In the genomic region with DNA sequence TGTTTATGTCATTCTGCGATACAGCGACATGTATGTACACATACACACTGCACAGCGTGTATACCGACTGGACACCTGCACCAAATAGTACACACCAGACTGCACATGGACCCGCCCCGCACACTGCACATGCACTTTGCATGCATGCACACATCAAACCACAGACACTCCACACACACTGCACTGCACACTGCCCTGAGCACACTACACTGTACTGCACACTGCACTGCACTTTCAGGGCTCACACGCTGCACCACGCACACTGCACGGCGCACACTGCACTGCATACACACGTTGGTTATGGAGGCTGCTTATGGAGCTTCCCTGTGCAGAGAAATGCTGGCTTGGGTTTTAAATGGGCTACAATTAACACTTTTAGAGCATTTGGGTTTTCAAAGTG, we compare ENCODE assay signal across 12 cellular contexts.
DNase-seq lines count a peak whose midpoint lies in the region; ATAC-seq and TF ChIP-seq lines count a peak whose summit lies in the region.
"Had no signal": no experiment of that assay in that cellular context is flagged by ENCODE, and none has a peak within 500 bp of the region (broad histone marks: within the 10 kb centered on the region; RNA-seq: fewer than 3 reads in every experiment).

No MANE protein-coding gene starts in this region.

- no peaks in the 10 kb centered on the region for H3K9me3 ChIP-seq in effector memory CD4-positive, alpha-beta T cell (ENCODE audit: control insufficient read depth, low read length)
- H3K9me3 ChIP-seq: heart left ventricle, Peyer's patch had no signal

- no peak for ATAC-seq in HG02852 (IDR thresholded peaks at IDR 0.05; ENCODE audit: unreplicated experiment)

- peaks cover 35% of the 10 kb centered on the region for H3K27me3 ChIP-seq in effector memory CD4-positive, alpha-beta T cell (replicated peaks; ENCODE audit: control insufficient read depth, insufficient read depth, low read length, poor library complexity, severe bottlenecking)
- H3K27me3 ChIP-seq: Peyer's patch had no signal

- TF ChIP-seq CTCF in GM20000 (IDR thresholded peaks at IDR 0.05; ENCODE audit: extremely low read depth, missing control alignments) (no peak), fibroblast of pulmonary artery (IDR thresholded peaks at IDR 0.05; ENCODE audit: low read length, missing control alignments) (no peak), retinal pigment epithelial cell (conservative IDR thresholded peaks at IDR 0.05; ENCODE audit: low read depth, low read length) (no peak)

- no peak overlapping the region for H3K27ac ChIP-seq in effector memory CD4-positive, alpha-beta T cell (ENCODE audit: insufficient read depth, low read length, poor library complexity, severe bottlenecking)

- peak; percentile 24 for DNase-seq in GM20000 (ENCODE audit: low spot score)
- DNase-seq in RPMI8226, result peak; percentile 14
- no peak for DNase-seq in fibroblast of pulmonary artery (ENCODE audit: low read depth)
- DNase-seq in retinal pigment epithelial cell (ENCODE audit: low read depth), result no peak
- DNase-seq in activated CD8-positive, alpha-beta memory T cell treated with anti-CD3 and anti-CD28 coated beads, Interleukin-2, amount 50 U/mL, for 48 hours, result no peak
- no peak for DNase-seq in EL
- no peak for DNase-seq in effector memory CD4-positive, alpha-beta T cell
- DNase-seq: activated CD4-positive, alpha-beta T cell treated with anti-CD3 and anti-CD28 coated beads for 4 hours; KBM-7 had no signal

- no peaks in the 10 kb centered on the region for H3K36me3 ChIP-seq in effector memory CD4-positive, alpha-beta T cell (ENCODE audit: control insufficient read depth, insufficient read depth, low read length)
- H3K36me3 ChIP-seq: heart left ventricle, Peyer's patch had no signal

- peaks cover 14% of the 10 kb centered on the region for H3K4me1 ChIP-seq in effector memory CD4-positive, alpha-beta T cell (ENCODE audit: control insufficient read depth, insufficient read depth, low read length, poor library complexity, severe bottlenecking)

- H3K4me3 ChIP-seq in fibroblast of pulmonary artery (replicated peaks; ENCODE audit: low read depth, low read length) (peak overlapping the region; percentile 61), retinal pigment epithelial cell (ENCODE audit: low read length) (peak overlapping the region; percentile 33)
- H3K4me3 ChIP-seq in effector memory CD4-positive, alpha-beta T cell (ENCODE audit: insufficient read depth, low read depth, low read length, poor library complexity, severe bottlenecking), result no peak overlapping the region

Comparison
In these comparisons a context has a peak if more than half of its experiments do, and no peak if none do; other contexts are left out.
1. DNase-seq: peak in GM20000 (single experiment) and RPMI8226 (single experiment); none in fibroblast of pulmonary artery (single experiment), retinal pigment epithelial cell (single experiment), activated CD8-positive, alpha-beta memory T cell treated with anti-CD3 and anti-CD28 coated beads, Interleukin-2, amount 50 U/mL, for 48 hours (single experiment), EL (single experiment) and effector memory CD4-positive, alpha-beta T cell (0 of 3).